Comparison of ENCODE assay signal across 8 cellular contexts in the genomic region with DNA sequence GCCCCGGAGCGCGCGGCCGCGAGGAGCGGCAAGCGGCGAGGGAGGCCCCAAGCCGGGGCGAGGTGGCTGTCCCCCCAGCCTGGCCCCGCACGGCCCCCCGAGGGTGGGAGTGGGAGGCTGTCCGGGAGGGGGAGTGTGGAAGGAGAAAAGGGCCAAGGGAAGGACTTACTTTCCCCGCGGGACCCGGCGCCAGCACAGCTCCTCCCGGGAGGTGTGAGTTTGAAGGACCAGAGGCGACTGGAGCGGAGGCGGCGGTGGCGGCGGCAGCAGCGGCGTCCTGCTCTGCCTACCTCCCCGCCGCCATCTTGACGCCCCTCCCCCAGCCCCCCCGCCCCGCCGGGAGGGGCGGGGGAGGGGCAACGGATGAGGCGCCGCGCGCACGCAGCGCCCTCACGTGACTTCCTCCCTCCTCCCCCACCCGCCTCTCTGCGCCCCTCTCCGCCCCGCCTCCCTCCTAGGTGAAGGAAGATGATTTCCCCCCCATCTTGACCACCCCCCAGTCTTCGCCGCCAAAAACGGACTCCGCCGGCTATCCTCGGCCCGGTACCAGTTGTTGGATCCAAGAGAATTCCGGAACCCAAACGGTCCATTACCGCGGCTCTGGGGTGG. TPM values are rescaled to one million over a fixed set of nuclear protein-coding genes. Genes with fewer than 3 reads are reported as not detected.
A peak's percentile ranks its signal among the peaks of the same experiment; 100 is the strongest.
DNase-seq lines count a peak whose midpoint lies in the region; ATAC-seq and TF ChIP-seq lines count a peak whose summit lies in the region.

A gene (minus strand): TSS at position 316 of the 609 bp plus-strand sequence. CDS start 14,406 bp downstream, outside the sequence.

- peaks cover 13 to 23% (median 20%) of the 10 kb centered on the region in 11 experiments; a peak in 16 of 22 replicates for H3K36me3 ChIP-seq in BLaER1 treated with 17β-estradiol and CSF1 and Interleukin-3, amounts not matched to agents 10 nM and 100 nM

- peaks cover 46 to 49% (median 48%) of the 10 kb centered on the region in 11 experiments for H4K20me1 ChIP-seq in BLaER1 treated with 17β-estradiol and CSF1 and Interleukin-3, amounts not matched to agents 10 nM and 100 nM

- peaks cover 3% of the 10 kb centered on the region for H3K36me3 Mint-ChIP-seq in activated CD8-positive, alpha-beta memory T cell treated with anti-CD3 and anti-CD28 coated beads, Interleukin-2, amount 10 ng/mL, durations not matched to agents 7 days and 5 days
- peaks cover 5% of the 10 kb centered on the region for H3K36me3 Mint-ChIP-seq in endothelial cell (ENCODE audit: low read depth, unreplicated experiment)

- peak within 1 kb of the TSS; percentile 92 to 100 (median 99) for H3K4me3 ChIP-seq in BLaER1 treated with 17β-estradiol and CSF1 and Interleukin-3, amounts not matched to agents 10 nM and 100 nM

- H3K27ac Mint-ChIP-seq in activated CD8-positive, alpha-beta memory T cell treated with anti-CD3 and anti-CD28 coated beads, Interleukin-2, amount 10 ng/mL, durations not matched to agents 7 days and 5 days: peak within 1 kb of the TSS; percentile 96
- H3K27ac Mint-ChIP-seq in endothelial cell (ENCODE audit: unreplicated experiment): peak within 1 kb of the TSS; percentile 95

- H3K4me1 Mint-ChIP-seq in activated CD8-positive, alpha-beta memory T cell treated with anti-CD3 and anti-CD28 coated beads, Interleukin-2, amount 10 ng/mL, durations not matched to agents 7 days and 5 days: peaks cover 18% of the 10 kb centered on the region
- peaks cover 12% of the 10 kb centered on the region for H3K4me1 Mint-ChIP-seq in endothelial cell (ENCODE audit: unreplicated experiment)

- no peaks in the 10 kb centered on the region for H3K27me3 Mint-ChIP-seq in activated CD8-positive, alpha-beta memory T cell treated with anti-CD3 and anti-CD28 coated beads, Interleukin-2, amount 10 ng/mL, durations not matched to agents 7 days and 5 days
- peaks cover 9% of the 10 kb centered on the region for H3K27me3 Mint-ChIP-seq in endothelial cell (ENCODE audit: unreplicated experiment)

- H3K9me3 Mint-ChIP-seq in activated CD8-positive, alpha-beta memory T cell treated with anti-CD3 and anti-CD28 coated beads, Interleukin-2, amount 10 ng/mL, durations not matched to agents 7 days and 5 days (ENCODE audit: low read depth): no peaks in the 10 kb centered on the region
- no peaks in the 10 kb centered on the region for H3K9me3 Mint-ChIP-seq in endothelial cell (ENCODE audit: unreplicated experiment)

- peak within 1 kb of the TSS; percentile 94 for H3K4me3 Mint-ChIP-seq in activated CD8-positive, alpha-beta memory T cell treated with anti-CD3 and anti-CD28 coated beads, Interleukin-2, amount 10 ng/mL, durations not matched to agents 7 days and 5 days
- H3K4me3 Mint-ChIP-seq in endothelial cell (ENCODE audit: unreplicated experiment): peak within 1 kb of the TSS; percentile 96

- TF ChIP-seq CTCF in endothelial cell (IDR thresholded peaks at IDR 0.05; ENCODE audit: unreplicated experiment): no peak

- DNase-seq in HT-29 (ENCODE audit: low spot score) (peak; percentile 89), NOMO-1 (lab: John Stamatoyannopoulos, UW; ENCODE audit: unreplicated experiment in 2 of 2) (peak; percentile 87 to 95), endothelial cell (ENCODE audit: low spot score) (peak; percentile 85), middle frontal gyrus (ENCODE audit: extremely low spot score, low spot score) (peak; percentile 70)
- peak; percentile 93 for DNase-seq in activated CD8-positive, alpha-beta memory T cell treated with anti-CD3 and anti-CD28 coated beads, Interleukin-2, amount 10 ng/mL, durations not matched to agents 7 days and 5 days
- peak; percentile 81 to 84 for DNase-seq in stimulated activated CD8-positive, alpha-beta memory T cell treated with anti-CD3 and anti-CD28 coated beads, Interleukin-2, amount 100 ng/mL, for 48 hours (ENCODE audit: low read depth in 2 of 2)

- peak within 1 kb of the TSS; percentile 95 to 99 (median 99) for H3K9ac ChIP-seq in BLaER1 treated with 17β-estradiol and CSF1 and Interleukin-3, amounts not matched to agents 10 nM and 100 nM

- H3K27ac ChIP-seq in BLaER1 treated with 17β-estradiol and CSF1 and Interleukin-3, amounts not matched to agents 10 nM and 100 nM: peak within 1 kb of the TSS; percentile 95 to 100 (median 96)

- H3K27me3 ChIP-seq in BLaER1 treated with 17β-estradiol and CSF1 and Interleukin-3, amounts not matched to agents 10 nM and 100 nM: no peaks in the 10 kb centered on the region

- peak within 1 kb of the TSS; percentile 79 to 96 (median 88) for H3K4me2 ChIP-seq in BLaER1 treated with 17β-estradiol and CSF1 and Interleukin-3, amounts not matched to agents 10 nM and 100 nM

- CTCF ChIA-PET in activated CD8-positive, alpha-beta memory T cell treated with anti-CD3 and anti-CD28 coated beads, Interleukin-2, amount 10 ng/mL, durations not matched to agents 7 days and 5 days (lab: Charles Lee): interaction anchor here (0.8 to 2.8 kb wide), 23 partner anchors 9 to 345 kb away, joined by 3 to 26 read pairs (median 5); a partner anchor contains a TSS

- peaks cover 23 to 32% (median 28%) of the 10 kb centered on the region in 10 experiments for H3K4me1 ChIP-seq in BLaER1 treated with 17β-estradiol and CSF1 and Interleukin-3, amounts not matched to agents 10 nM and 100 nM

- ATAC-seq in GM19397 (IDR thresholded peaks at IDR 0.05; ENCODE audit: unreplicated experiment): peak; percentile 44
- peak; percentile 56 for ATAC-seq in activated CD8-positive, alpha-beta memory T cell treated with anti-CD3 and anti-CD28 coated beads, Interleukin-2, amount 10 ng/mL, durations not matched to agents 7 days and 5 days

- no peaks in the 10 kb centered on the region for H3K9me3 ChIP-seq in BLaER1 treated with 17β-estradiol and CSF1 and Interleukin-3, amounts not matched to agents 10 nM and 100 nM (replicated peaks in 1 of 11)

RNA-seq across cellular contexts. Expression of the gene that starts here (rescaled TPM):
- 10.7 and 13.6 TPM in 2 replicates for total RNA-seq in HT-29 (2014; rRNA removed; shearing (Covaris generic))
- total RNA-seq in activated CD8-positive, alpha-beta memory T cell treated with anti-CD3 and anti-CD28 coated beads, Interleukin-2, amount 10 ng/mL, durations not matched to agents 7 days and 5 days: 10 to 100 TPM; 35.7 to 45.3 TPM
- total RNA-seq in endothelial cell (ENCODE audit: unreplicated experiment): 44.7 TPM

Comparison
In these comparisons a context has a peak if more than half of its experiments do, and no peak if none do; other contexts are left out.
1. Peak in every context shown above with its lines: DNase-seq, ATAC-seq, H3K4me3 ChIP-seq and H3K27ac ChIP-seq.